8 cellular contexts compared by ENCODE assay signal in genomic region chr12:68158427-68158826, GRCh38.
A peak's percentile ranks its signal among the peaks of the same experiment; 100 is the strongest.
DNase-seq lines count a peak whose midpoint lies in the region; ATAC-seq and TF ChIP-seq lines count a peak whose summit lies in the region.

No MANE protein-coding gene starts in this region.

- DNase-seq in AML-193 (lab: John Stamatoyannopoulos, UW): peak; percentile 18 to 22
- peak; percentile 38 for DNase-seq in GM12865 (ENCODE audit: low read depth)
- peak; percentile 10 for DNase-seq in globus pallidus (ENCODE audit: low spot score)
- no peak for DNase-seq in cerebellar nuclear complex (lab: John Stamatoyannopoulos, UW)
- no peak for DNase-seq in NCI-H510A (lab: John Stamatoyannopoulos, UW)

- peak; percentile 40 for TF ChIP-seq CTCF in GM12865 (IDR thresholded peaks at IDR 0.05; ENCODE audit: insufficient read depth, low read depth, low read length, missing control alignments)

- 0 out of 3 replicates have a peak, but pooled peaks have one; percentile 25 for ATAC-seq in SK-N-SH treated with all-trans-retinoic acid at 6 μM for 48 hours
- no peak for ATAC-seq in HG02571 (IDR thresholded peaks at IDR 0.05; ENCODE audit: unreplicated experiment)
- no peak for ATAC-seq in GM18519 (IDR thresholded peaks at IDR 0.05; ENCODE audit: low FRiP score, unreplicated experiment)

- H3K4me3 ChIP-seq in GM12865 (ENCODE audit: low read depth, low read length): no peak overlapping the region

TF ChIP-seq in SK-N-SH treated with all-trans-retinoic acid at 6 μM for 48 hours, 23 proteins besides CTCF, POLR2A, EP300 and RAD21:
- TF ChIP-seq POU6F1 (CRISPR knock-in tag; IDR thresholded peaks at IDR 0.05; ENCODE audit: borderline replicate concordance, low read depth) (no peak), OSR1 (CRISPR knock-in tag; IDR thresholded peaks at IDR 0.05) (no peak)

Comparison
In these comparisons a context has a peak if more than half of its experiments do, and no peak if none do; other contexts are left out.
1. DNase-seq: peak in AML-193 (2 of 2), GM12865 (single experiment) and globus pallidus (single experiment); none in cerebellar nuclear complex (0 of 2) and NCI-H510A (single experiment).